Comparison of ENCODE assay signal across 12 cellular contexts in genomic region chr1:101043776-101044175, GRCh38. TPM values are rescaled to one million over a fixed set of nuclear protein-coding genes. Genes with fewer than 3 reads are reported as not detected.
DNase-seq lines count a peak whose midpoint lies in the region; ATAC-seq and TF ChIP-seq lines count a peak whose summit lies in the region.
"Had no signal": no experiment of that assay in that cellular context is flagged by ENCODE, and none has a peak within 500 bp of the region (broad histone marks: within the 10 kb centered on the region; RNA-seq: fewer than 3 reads in every experiment).

No MANE protein-coding gene starts in this region.

- DNase-seq in EH (ENCODE audit: low read depth) (peak; percentile 73), epithelial cell of proximal tubule (ENCODE audit: low read depth) (no peak), mesenchymal stem cell (peak; percentile 20), H7 (no peak), left lung (no peak), colonic mucosa (no peak)
- DNase-seq: activated effector memory CD4-positive, alpha-beta T cell treated with anti-CD3 and anti-CD28 coated beads, Interleukin-2, amount 50 U/mL, for 16 hours; dorsolateral prefrontal cortex; NCI-H1092 had no signal

- H3F3A ChIP-seq in Loucy (ENCODE audit: low read depth): no peaks in the 10 kb centered on the region

- H3K9me2 ChIP-seq in Loucy (replicated peaks; ENCODE audit: low read depth, low read length): no peaks in the 10 kb centered on the region

- peaks cover 14% of the 10 kb centered on the region; the same call in 1 of the 2 replicates for H3K9me3 ChIP-seq in Loucy (ENCODE audit: insufficient read depth, low read depth, low read length)
- peaks cover 12% of the 10 kb centered on the region for H3K9me3 ChIP-seq in mesenchymal stem cell (ENCODE audit: control insufficient read depth, low read length)
- peaks cover 0 to 18% of the 10 kb centered on the region in 2 donors for H3K9me3 ChIP-seq in left lung
- peaks cover 6% of the 10 kb centered on the region for H3K9me3 ChIP-seq in colonic mucosa

- no peak overlapping the region for H4K8ac ChIP-seq in mesenchymal stem cell (ENCODE audit: low read length)

- H3K4ac ChIP-seq in mesenchymal stem cell (ENCODE audit: low read depth in 1 of 2, low read length in 2 of 2): no peak overlapping the region

- H2BK120ac ChIP-seq in mesenchymal stem cell (ENCODE audit: low read depth, low read length): no peak overlapping the region

- H3K79me1 ChIP-seq in mesenchymal stem cell (replicated peaks; ENCODE audit: low read length, poor library complexity, severe bottlenecking): peaks cover 18% of the 10 kb centered on the region

- no peaks in the 10 kb centered on the region for H3K27me3 ChIP-seq in Loucy (ENCODE audit: insufficient read depth, low read length, poor library complexity, severe bottlenecking)
- no peaks in the 10 kb centered on the region for H3K27me3 ChIP-seq in mesenchymal stem cell (ENCODE audit: control insufficient read depth in 1 of 2, insufficient read depth in 1 of 2, low read length in 2 of 2)
- H3K27me3 ChIP-seq in H7 (ENCODE audit: control insufficient read depth, insufficient read depth, low read length): no peaks in the 10 kb centered on the region
- H3K27me3 ChIP-seq in left lung: no peaks in the 10 kb centered on the region
- no peaks in the 10 kb centered on the region for H3K27me3 ChIP-seq in colonic mucosa
- H3K27me3 ChIP-seq: dorsolateral prefrontal cortex, SJSA1 had no signal

- no peak overlapping the region for H2BK5ac ChIP-seq in mesenchymal stem cell (ENCODE audit: low read depth, low read length, poor library complexity, severe bottlenecking)

- no peak overlapping the region for H3K9ac ChIP-seq in Loucy (ENCODE audit: low read depth, low read length, poor library complexity, severe bottlenecking)
- no peak overlapping the region for H3K9ac ChIP-seq in mesenchymal stem cell (ENCODE audit: low read length)
- H3K9ac ChIP-seq in colonic mucosa (ENCODE audit: low read depth in 2 of 2, low read length in 2 of 2): no peak overlapping the region

- peak; percentile 46 for TF ChIP-seq CTCF in Loucy (conservative IDR thresholded peaks at IDR 0.05; ENCODE audit: low read length)
- peak; percentile 59 for TF ChIP-seq CTCF in epithelial cell of proximal tubule (conservative IDR thresholded peaks at IDR 0.05; ENCODE audit: low read depth, low read length)
- no peak for TF ChIP-seq CTCF in left lung (IDR thresholded peaks at IDR 0.05)
- no peak for TF ChIP-seq CTCF in colonic mucosa (IDR thresholded peaks at IDR 0.05)

- H3K4me1 ChIP-seq in Loucy (ENCODE audit: insufficient read depth, low read length, poor library complexity, severe bottlenecking) (peaks cover 3% of the 10 kb centered on the region), mesenchymal stem cell (ENCODE audit: control insufficient read depth, insufficient read depth, low read depth, low read length) (no peaks in the 10 kb centered on the region), left lung (no peaks in the 10 kb centered on the region), colonic mucosa (no peaks in the 10 kb centered on the region)

- no peak overlapping the region for H2BK12ac ChIP-seq in mesenchymal stem cell (ENCODE audit: low read length in 2 of 2)

- H3K4me3 ChIP-seq in Loucy (ENCODE audit: low read length, poor library complexity, severe bottlenecking) (no peak overlapping the region), epithelial cell of proximal tubule (ENCODE audit: low read depth, low read length) (no peak overlapping the region), mesenchymal stem cell (ENCODE audit: insufficient read depth in 1 of 2, low read depth in 1 of 2, low read length in 2 of 2) (no peak overlapping the region), H7 (ENCODE audit: insufficient read depth, low read depth, low read length) (no peak overlapping the region), left lung (no peak overlapping the region), colonic mucosa (no peak overlapping the region)
- H3K4me3 ChIP-seq: dorsolateral prefrontal cortex, SJSA1, skin epidermis had no signal

- no peak overlapping the region for H2AFZ ChIP-seq in Loucy (ENCODE audit: low read length)
- H2AFZ ChIP-seq in mesenchymal stem cell (ENCODE audit: low read depth, low read length): no peak overlapping the region

- WGBS in mesenchymal stem cell: no CpG with 5 or more reads among the region's 2 CpGs

- H3K36me3 ChIP-seq in Loucy (ENCODE audit: insufficient read depth, low read length) (no peaks in the 10 kb centered on the region), mesenchymal stem cell (ENCODE audit: control insufficient read depth in 1 of 2, insufficient read depth in 2 of 2, low read depth in 1 of 2, low read length in 2 of 2) (peaks cover 0 to 7% of the 10 kb centered on the region in 2 experiments), H7 (replicated peaks; ENCODE audit: control insufficient read depth, insufficient read depth, low read length) (peaks cover 2% of the 10 kb centered on the region), left lung (peaks cover 0 to 7% of the 10 kb centered on the region in 2 donors), colonic mucosa (no peaks in the 10 kb centered on the region)

- no peaks in the 10 kb centered on the region for H4K20me1 ChIP-seq in Loucy (ENCODE audit: insufficient read depth, low read length, poor library complexity, severe bottlenecking)

- H3K23ac ChIP-seq in mesenchymal stem cell (ENCODE audit: low read length in 2 of 2): no peak overlapping the region

- H3K79me2 ChIP-seq in Loucy (ENCODE audit: insufficient read depth, low read length): no peaks in the 10 kb centered on the region

- H3K18ac ChIP-seq in mesenchymal stem cell (ENCODE audit: low read depth in 1 of 2, low read length in 2 of 2): no peak overlapping the region

- no peak overlapping the region for H2BK15ac ChIP-seq in mesenchymal stem cell (ENCODE audit: low read depth, poor library complexity, severe bottlenecking)

- H2AK5ac ChIP-seq in mesenchymal stem cell (ENCODE audit: low read length, severe bottlenecking): no peak overlapping the region

- no peak for ATAC-seq in left lung

- intact Hi-C loops in left lung (cut with DNase I) (no loop called here), colonic mucosa (cut with DNase I) (no loop called here)

- no peak overlapping the region for H3K27ac ChIP-seq in mesenchymal stem cell (ENCODE audit: low read length, poor library complexity, severe bottlenecking)
- H3K27ac ChIP-seq in left lung: no peak overlapping the region
- H3K27ac ChIP-seq in colonic mucosa: no peak overlapping the region
- H3K27ac ChIP-seq: dorsolateral prefrontal cortex, SJSA1, skin epidermis had no signal

- no peak overlapping the region for H4K91ac ChIP-seq in mesenchymal stem cell (ENCODE audit: low read length)

- H3K4me2 ChIP-seq in Loucy (ENCODE audit: low read depth, low read length, poor library complexity, severe bottlenecking) (no peak overlapping the region), mesenchymal stem cell (ENCODE audit: low read length, poor library complexity, severe bottlenecking) (no peak overlapping the region)

- H3K14ac ChIP-seq in mesenchymal stem cell (ENCODE audit: low read length in 2 of 2): no peak overlapping the region

RNA-seq across cellular contexts. Expression of gene DPH5, which starts 18.2 kb away (rescaled TPM):
- total RNA-seq in epithelial cell of proximal tubule (14.2 and 38.8 TPM in 2 replicates), left lung (10 to 100 TPM; 26.9 to 27.1 TPM), colonic mucosa (10 to 100 TPM; 20.1 to 32.4 TPM)
- 37.4 TPM for polyA plus RNA-seq in mesenchymal stem cell (2013, experiment 1 of 2)
- polyA plus RNA-seq in mesenchymal stem cell (2013, experiment 2 of 2): 37.8 TPM
- 64.0 and 82.0 TPM in 2 replicates for total RNA-seq in H7 (2014; rRNA removed; shearing (Covaris generic))

Comparison
In these comparisons a context has a peak if more than half of its experiments do, and no peak if none do; other contexts are left out.
1. DNase-seq: peak in EH (single experiment) and mesenchymal stem cell (single experiment); none in epithelial cell of proximal tubule (single experiment), H7 (single experiment), left lung (0 of 2) and colonic mucosa (single experiment).
2. CTCF ChIP-seq: peak in Loucy (single experiment) and epithelial cell of proximal tubule (single experiment); none in left lung (0 of 2) and colonic mucosa (single experiment).